7 cellular contexts compared by ENCODE assay signal in the genomic region with DNA sequence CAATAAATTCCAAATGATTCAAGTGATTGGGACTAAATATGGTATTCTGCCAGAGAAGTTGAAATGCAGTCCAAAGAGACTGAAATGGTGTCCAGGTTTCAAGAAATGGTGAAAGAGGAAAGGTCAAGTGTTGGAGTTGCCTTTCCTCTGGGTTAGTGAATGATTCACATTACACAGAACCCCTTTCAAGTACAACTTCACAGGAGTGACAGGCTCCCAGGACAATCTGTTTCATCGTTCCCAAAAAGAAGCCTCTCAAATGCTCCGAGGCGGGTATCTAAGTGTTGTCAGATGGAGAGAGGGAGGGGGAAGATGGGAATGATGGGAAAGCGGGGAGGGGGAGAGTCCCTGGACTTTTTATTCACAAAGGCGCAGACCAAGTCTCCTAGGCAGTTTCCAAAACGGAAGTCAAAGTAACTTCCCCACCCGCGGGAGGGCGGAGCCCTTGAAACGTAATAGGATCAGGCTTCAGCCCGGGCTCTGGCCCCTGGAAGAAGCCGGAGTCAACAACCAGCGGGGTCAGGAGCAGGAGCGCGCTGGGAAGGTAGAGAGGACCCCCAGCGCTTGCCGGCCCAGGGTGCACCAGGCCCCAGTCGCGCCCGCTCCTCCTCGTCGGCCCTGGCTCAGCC. TPM values are rescaled to one million over a fixed set of nuclear protein-coding genes. Genes with fewer than 3 reads are reported as not detected.
DNase-seq lines count a peak whose midpoint lies in the region; ATAC-seq and TF ChIP-seq lines count a peak whose summit lies in the region.

No MANE protein-coding gene starts in this region.

- DNase-seq in GM10266 (ENCODE audit: extremely low spot score) (peak; percentile 72), HCEC 1CT (peak; percentile 86), M059J (ENCODE audit: low read depth) (peak; percentile 88), SJCRH30 (peak; percentile 88 to 93), astrocyte of the spinal cord (ENCODE audit: low read depth, low spot score) (peak; percentile 88), iPS DF 19.7 (ENCODE audit: low read depth, low spot score) (peak; percentile 72), sciatic nerve (ENCODE audit: low spot score) (peak; percentile 90)

- H3K36me3 ChIP-seq in SJCRH30 = no peaks in the 10 kb centered on the region; the same call in 1 of the 2 replicates

- intact Hi-C loops in sciatic nerve (cut with DNase I) = no loop called here

- peak overlapping the region; percentile 87 for H3K27ac ChIP-seq in SJCRH30

- H3K4me1 ChIP-seq in SJCRH30 = peaks cover 4% of the 10 kb centered on the region

- TF ChIP-seq CTCF in GM10266 (IDR thresholded peaks at IDR 0.05; ENCODE audit: control insufficient read depth, insufficient read depth, low read depth, missing control alignments) (no peak), astrocyte of the spinal cord (IDR thresholded peaks at IDR 0.05; ENCODE audit: low read depth, low read length) (no peak)

- in situ Hi-C loops in astrocyte of the spinal cord (cut with HindIII; ENCODE audit: low sequenced_read_pairs) = no loop called here

- no peaks in the 10 kb centered on the region for H3K9me3 ChIP-seq in SJCRH30 (replicated peaks)

- no peaks in the 10 kb centered on the region for H3K27me3 ChIP-seq in SJCRH30

- H3K4me3 ChIP-seq in SJCRH30 (peak overlapping the region; percentile 81), astrocyte of the spinal cord (ENCODE audit: low read depth, low read length) (peak overlapping the region; percentile 76)

- peak; percentile 83 for ATAC-seq in sciatic nerve

RNA-seq across cellular contexts. Expression of gene SLC25A13, which starts 0.7 kb away (rescaled TPM):
- total RNA-seq in M059J (2014; rRNA removed; shearing (Covaris generic)) = 22.8 and 29.7 TPM in 2 replicates
- total RNA-seq in SJCRH30 (2014; rRNA removed; shearing (Covaris generic)) = 73.5 and 77.1 TPM in 2 replicates
- total RNA-seq in sciatic nerve = 33.5 TPM

Comparison
In these comparisons a context has a peak if more than half of its experiments do, and no peak if none do; other contexts are left out.
1. Peak in every context shown above with its lines: DNase-seq, ATAC-seq, H3K4me3 ChIP-seq and H3K27ac ChIP-seq.